In genomic region chr11:108697872-108698473, GRCh38 we compare ENCODE assay signal across 8 cellular contexts. TPM values are rescaled to one million over a fixed set of nuclear protein-coding genes. Genes with fewer than 3 reads are reported as not detected.
A peak's percentile ranks its signal among the peaks of the same experiment; 100 is the strongest.
DNase-seq lines count a peak whose midpoint lies in the region; ATAC-seq and TF ChIP-seq lines count a peak whose summit lies in the region.

No MANE protein-coding gene starts in this region.

- H3F3A ChIP-seq in DOHH2 (ENCODE audit: control insufficient read depth, insufficient read depth), result no peaks in the 10 kb centered on the region

- no peaks in the 10 kb centered on the region for H3K9me2 ChIP-seq in DOHH2 (replicated peaks; ENCODE audit: control insufficient read depth, low read length)

- intact Hi-C loops in activated T-helper 1 cell treated with anti-CD3 and anti-CD28 coated beads, Interleukin-12 subunit alpha, Interleukin-12 subunit beta, Interleukin-2, Interleukin-4 antibody, amounts not matched to agents 30 ng/mL and 10 ng/mL and 1 ng/mL, durations not matched to agents 14 hours and 24 hours and 36 hours (cut with micrococcal nuclease), result loop anchor here (1.0 to 2.0 kb wide), 3 partner anchors 37 to 999 kb away; no protein-coding TSS in a partner anchor

- no peaks in the 10 kb centered on the region for H3K9me3 Mint-ChIP-seq in activated T-helper 1 cell treated with anti-CD3 and anti-CD28 coated beads, Interleukin-12 subunit alpha, Interleukin-12 subunit beta, Interleukin-2, Interleukin-4 antibody, amounts not matched to agents 30 ng/mL and 10 ng/mL and 1 ng/mL, durations not matched to agents 14 hours and 24 hours and 36 hours

- no peak overlapping the region for H3K4me3 Mint-ChIP-seq in activated T-helper 1 cell treated with anti-CD3 and anti-CD28 coated beads, Interleukin-12 subunit alpha, Interleukin-12 subunit beta, Interleukin-2, Interleukin-4 antibody, amounts not matched to agents 30 ng/mL and 10 ng/mL and 1 ng/mL, durations not matched to agents 14 hours and 24 hours and 36 hours

- peaks cover 31% of the 10 kb centered on the region for H3K36me3 Mint-ChIP-seq in activated T-helper 1 cell treated with anti-CD3 and anti-CD28 coated beads, Interleukin-12 subunit alpha, Interleukin-12 subunit beta, Interleukin-2, Interleukin-4 antibody, amounts not matched to agents 30 ng/mL and 10 ng/mL and 1 ng/mL, durations not matched to agents 14 hours and 24 hours and 36 hours (ENCODE audit: low read depth)

- H3K27me3 ChIP-seq in DOHH2 (ENCODE audit: control insufficient read depth, low read length), result no peaks in the 10 kb centered on the region

- H3K4me3 ChIP-seq in DOHH2 (ENCODE audit: low read length), result no peak overlapping the region

- no peak overlapping the region for H3K4me2 ChIP-seq in DOHH2 (ENCODE audit: low read length)

- no peak overlapping the region for H3K27ac Mint-ChIP-seq in activated T-helper 1 cell treated with anti-CD3 and anti-CD28 coated beads, Interleukin-12 subunit alpha, Interleukin-12 subunit beta, Interleukin-2, Interleukin-4 antibody, amounts not matched to agents 30 ng/mL and 10 ng/mL and 1 ng/mL, durations not matched to agents 14 hours and 24 hours and 36 hours

- no peaks in the 10 kb centered on the region for H4K20me1 ChIP-seq in DOHH2 (ENCODE audit: control insufficient read depth, insufficient read depth, low read depth, low read length)

- no peak overlapping the region for H3K27ac ChIP-seq in DOHH2 (ENCODE audit: low read depth, low read length)

- DNase-seq in NCI-H69 (lab: John Stamatoyannopoulos, UW), result peak; percentile 78
- DNase-seq in activated T-helper 1 cell treated with anti-CD3 and anti-CD28 coated beads, Interleukin-12 subunit alpha, Interleukin-12 subunit beta, Interleukin-2, Interleukin-4 antibody, amounts not matched to agents 30 ng/mL and 10 ng/mL and 1 ng/mL, durations not matched to agents 14 hours and 24 hours and 36 hours (ENCODE audit: low spot score), result peak; percentile 5
- DNase-seq in glomerular endothelial cell (ENCODE audit: extremely low read depth, low read depth, low spot score), result peak; percentile 47
- peak; percentile 81 for DNase-seq in pons (ENCODE audit: low spot score)
- DNase-seq in effector CD8-positive, alpha-beta T cell (lab: John Stamatoyannopoulos, UW), result no peak

- H3K9me3 ChIP-seq in DOHH2 (ENCODE audit: control insufficient read depth, insufficient read depth, low read length), result no peaks in the 10 kb centered on the region

- no peaks in the 10 kb centered on the region for H3K4me1 ChIP-seq in DOHH2 (ENCODE audit: control insufficient read depth, low read length)

- no peaks in the 10 kb centered on the region for H3K4me1 Mint-ChIP-seq in activated T-helper 1 cell treated with anti-CD3 and anti-CD28 coated beads, Interleukin-12 subunit alpha, Interleukin-12 subunit beta, Interleukin-2, Interleukin-4 antibody, amounts not matched to agents 30 ng/mL and 10 ng/mL and 1 ng/mL, durations not matched to agents 14 hours and 24 hours and 36 hours (ENCODE audit: low read depth)

- no peaks in the 10 kb centered on the region for H3K27me3 Mint-ChIP-seq in activated T-helper 1 cell treated with anti-CD3 and anti-CD28 coated beads, Interleukin-12 subunit alpha, Interleukin-12 subunit beta, Interleukin-2, Interleukin-4 antibody, amounts not matched to agents 30 ng/mL and 10 ng/mL and 1 ng/mL, durations not matched to agents 14 hours and 24 hours and 36 hours (ENCODE audit: insufficient read depth)

- TF ChIP-seq CTCF in DOHH2 (IDR thresholded peaks at IDR 0.05; ENCODE audit: low read depth, low read length, poor library complexity, severe bottlenecking), result peak; percentile 73

- no peaks in the 10 kb centered on the region for H3K79me2 ChIP-seq in DOHH2 (ENCODE audit: control insufficient read depth, low read length)

- peaks cover 61% of the 10 kb centered on the region for H3K36me3 ChIP-seq in DOHH2 (ENCODE audit: control insufficient read depth, low read length)

- peak; percentile 55 for ATAC-seq in GM19463 (IDR thresholded peaks at IDR 0.05; ENCODE audit: unreplicated experiment)
- ATAC-seq in HG03520 (IDR thresholded peaks at IDR 0.05; ENCODE audit: unreplicated experiment), result peak; percentile 89

RNA-seq across cellular contexts. Expression of gene DDX10, which starts 33.1 kb away (rescaled TPM):
- 68.4 and 68.8 TPM in 2 replicates for total RNA-seq in activated T-helper 1 cell treated with anti-CD3 and anti-CD28 coated beads, Interleukin-12 subunit alpha, Interleukin-12 subunit beta, Interleukin-2, Interleukin-4 antibody, amounts not matched to agents 30 ng/mL and 10 ng/mL and 1 ng/mL, durations not matched to agents 14 hours and 24 hours and 36 hours
- 20.0 and 32.7 TPM in 2 replicates for total RNA-seq in glomerular endothelial cell
